In genomic region chr6:143901885-143902708, GRCh38 we compare ENCODE assay signal across 9 cellular contexts. TPM values are rescaled to one million over a fixed set of nuclear protein-coding genes. Genes with fewer than 3 reads are reported as not detected.
DNase-seq lines count a peak whose midpoint lies in the region; ATAC-seq, FAIRE-seq and TF ChIP-seq lines count a peak whose summit lies in the region.
"Had no signal": no experiment of that assay in that cellular context is flagged by ENCODE, and none has a peak within 500 bp of the region (broad histone marks: within the 10 kb centered on the region; RNA-seq: fewer than 3 reads in every experiment).

No MANE protein-coding gene starts in this region.

- no peaks in the 10 kb centered on the region for H3K4me1 ChIP-seq in astrocyte (ENCODE audit: insufficient read depth, low read length)

- H3K27ac Mint-ChIP-seq in astrocyte (ENCODE audit: unreplicated experiment) (no peak overlapping the region), osteocyte (ENCODE audit: unreplicated experiment) (peak overlapping the region; percentile 31)
- H3K27ac Mint-ChIP-seq in activated T-helper 1 cell treated with anti-CD3 and anti-CD28 coated beads, Interleukin-12 subunit alpha, Interleukin-12 subunit beta, Interleukin-2, Interleukin-4 antibody, amounts not matched to agents 30 ng/mL and 10 ng/mL and 1 ng/mL, durations not matched to agents 14 hours and 24 hours and 36 hours: no peak overlapping the region

- H3K36me3 Mint-ChIP-seq in astrocyte (ENCODE audit: low read depth, unreplicated experiment) (no peaks in the 10 kb centered on the region), osteocyte (ENCODE audit: unreplicated experiment) (peaks cover 13% of the 10 kb centered on the region)
- peaks cover 2% of the 10 kb centered on the region for H3K36me3 Mint-ChIP-seq in activated T-helper 1 cell treated with anti-CD3 and anti-CD28 coated beads, Interleukin-12 subunit alpha, Interleukin-12 subunit beta, Interleukin-2, Interleukin-4 antibody, amounts not matched to agents 30 ng/mL and 10 ng/mL and 1 ng/mL, durations not matched to agents 14 hours and 24 hours and 36 hours (ENCODE audit: low read depth)

- intact Hi-C loops in activated T-helper 1 cell treated with anti-CD3 and anti-CD28 coated beads, Interleukin-12 subunit alpha, Interleukin-12 subunit beta, Interleukin-2, Interleukin-4 antibody, amounts not matched to agents 30 ng/mL and 10 ng/mL and 1 ng/mL, durations not matched to agents 14 hours and 24 hours and 36 hours (cut with micrococcal nuclease): loop anchor here (1.0 to 5.0 kb wide), 2 partner anchors 96 to 735 kb away; no protein-coding TSS in a partner anchor

- no peaks in the 10 kb centered on the region for H3K4me1 Mint-ChIP-seq in astrocyte (ENCODE audit: low read depth, unreplicated experiment)
- peaks cover 9% of the 10 kb centered on the region for H3K4me1 Mint-ChIP-seq in osteocyte (ENCODE audit: unreplicated experiment)
- peaks cover 8% of the 10 kb centered on the region for H3K4me1 Mint-ChIP-seq in activated T-helper 1 cell treated with anti-CD3 and anti-CD28 coated beads, Interleukin-12 subunit alpha, Interleukin-12 subunit beta, Interleukin-2, Interleukin-4 antibody, amounts not matched to agents 30 ng/mL and 10 ng/mL and 1 ng/mL, durations not matched to agents 14 hours and 24 hours and 36 hours (ENCODE audit: low read depth)

- no peak for FAIRE-seq in astrocyte (lab: Jason Lieb, UNC)
- FAIRE-seq: bronchial epithelial cell had no signal

- H3K4me3 Mint-ChIP-seq in astrocyte (ENCODE audit: unreplicated experiment) (no peak overlapping the region), osteocyte (ENCODE audit: unreplicated experiment) (no peak overlapping the region)
- H3K4me3 Mint-ChIP-seq in activated T-helper 1 cell treated with anti-CD3 and anti-CD28 coated beads, Interleukin-12 subunit alpha, Interleukin-12 subunit beta, Interleukin-2, Interleukin-4 antibody, amounts not matched to agents 30 ng/mL and 10 ng/mL and 1 ng/mL, durations not matched to agents 14 hours and 24 hours and 36 hours: no peak overlapping the region

- H3K79me2 ChIP-seq in astrocyte (ENCODE audit: insufficient read depth, low read length): no peaks in the 10 kb centered on the region

- TF ChIP-seq CTCF in astrocyte (IDR thresholded peaks at IDR 0.05; ENCODE audit: insufficient read depth, low read depth, low read length) (no peak), osteocyte (IDR thresholded peaks at IDR 0.05) (no peak)

- H3K9me3 Mint-ChIP-seq in astrocyte (ENCODE audit: unreplicated experiment): peaks cover 2% of the 10 kb centered on the region
- peaks cover 5% of the 10 kb centered on the region for H3K9me3 Mint-ChIP-seq in osteocyte (ENCODE audit: unreplicated experiment)
- peaks cover 3% of the 10 kb centered on the region for H3K9me3 Mint-ChIP-seq in activated T-helper 1 cell treated with anti-CD3 and anti-CD28 coated beads, Interleukin-12 subunit alpha, Interleukin-12 subunit beta, Interleukin-2, Interleukin-4 antibody, amounts not matched to agents 30 ng/mL and 10 ng/mL and 1 ng/mL, durations not matched to agents 14 hours and 24 hours and 36 hours

- DNase-seq in astrocyte (ENCODE audit: low read depth) (peak; percentile 4), osteocyte (ENCODE audit: extremely low spot score, unreplicated experiment) (no peak), GF-D8 (lab: John Stamatoyannopoulos, UW) (no peak)
- DNase-seq in activated effector memory CD4-positive, alpha-beta T cell treated with anti-CD3 and anti-CD28 coated beads, Interleukin-2, amount 50 U/mL, for 16 hours: no peak
- no peak for DNase-seq in activated T-helper 1 cell treated with anti-CD3 and anti-CD28 coated beads, Interleukin-12 subunit alpha, Interleukin-12 subunit beta, Interleukin-2, Interleukin-4 antibody, amounts not matched to agents 30 ng/mL and 10 ng/mL and 1 ng/mL, durations not matched to agents 14 hours and 24 hours and 36 hours (ENCODE audit: low spot score)
- no peak for DNase-seq in NK-92 treated with Interleukin-12 subunit alpha and Interleukin-12 subunit beta, amount 100 ng/mL, for 24 hours (lab: John Stamatoyannopoulos, UW)

- H3K4me2 ChIP-seq in astrocyte (ENCODE audit: low read length): no peak overlapping the region

- no peaks in the 10 kb centered on the region for H3K9me3 ChIP-seq in astrocyte (ENCODE audit: insufficient read depth, low read depth, low read length)

- no peak overlapping the region for H3K27ac ChIP-seq in astrocyte (ENCODE audit: low read depth, low read length)

- H3K27me3 Mint-ChIP-seq in astrocyte (ENCODE audit: low read depth, unreplicated experiment): no peaks in the 10 kb centered on the region
- H3K27me3 Mint-ChIP-seq in osteocyte (ENCODE audit: unreplicated experiment): peaks cover 6% of the 10 kb centered on the region
- H3K27me3 Mint-ChIP-seq in activated T-helper 1 cell treated with anti-CD3 and anti-CD28 coated beads, Interleukin-12 subunit alpha, Interleukin-12 subunit beta, Interleukin-2, Interleukin-4 antibody, amounts not matched to agents 30 ng/mL and 10 ng/mL and 1 ng/mL, durations not matched to agents 14 hours and 24 hours and 36 hours (ENCODE audit: insufficient read depth): no peaks in the 10 kb centered on the region

- H3K27me3 ChIP-seq in astrocyte (ENCODE audit: insufficient read depth, low read length): no peaks in the 10 kb centered on the region

- ATAC-seq in GM18867 (IDR thresholded peaks at IDR 0.05; ENCODE audit: unreplicated experiment) (peak; percentile 95), HG02610 (IDR thresholded peaks at IDR 0.05; ENCODE audit: unreplicated experiment) (peak; percentile 98)

- H3K4me3 ChIP-seq in astrocyte (ENCODE audit: insufficient read depth, low read depth, low read length): no peak overlapping the region

- H4K20me1 ChIP-seq in astrocyte (ENCODE audit: insufficient read depth, low read length): no peaks in the 10 kb centered on the region

- H2AFZ ChIP-seq in astrocyte (ENCODE audit: low read depth, low read length): no peak overlapping the region

- H3K9ac ChIP-seq in astrocyte (ENCODE audit: low read length): no peak overlapping the region

- H3K36me3 ChIP-seq in astrocyte (ENCODE audit: insufficient read depth, low read length): no peaks in the 10 kb centered on the region

RNA-seq across cellular contexts. Expression of gene ZC2HC1B, which starts 37.8 kb away (rescaled TPM):
- total RNA-seq in astrocyte (not detected in 2 replicates), osteocyte (not detected in 2 replicates)
- total RNA-seq in activated T-helper 1 cell treated with anti-CD3 and anti-CD28 coated beads, Interleukin-12 subunit alpha, Interleukin-12 subunit beta, Interleukin-2, Interleukin-4 antibody, amounts not matched to agents 30 ng/mL and 10 ng/mL and 1 ng/mL, durations not matched to agents 14 hours and 24 hours and 36 hours: 0.24 TPM in 1 of 2 replicates, not detected in the other
- total RNA-seq: bronchial epithelial cell had no signal

RNA-seq across cellular contexts. Expression of gene LTV1, which starts 59.0 kb away (rescaled TPM):
- 21.6 and 25.4 TPM in 2 replicates for total RNA-seq in astrocyte
- 20.3 and 22.1 TPM in 2 replicates for total RNA-seq in osteocyte
- 63.0 and 67.9 TPM in 2 replicates for total RNA-seq in activated T-helper 1 cell treated with anti-CD3 and anti-CD28 coated beads, Interleukin-12 subunit alpha, Interleukin-12 subunit beta, Interleukin-2, Interleukin-4 antibody, amounts not matched to agents 30 ng/mL and 10 ng/mL and 1 ng/mL, durations not matched to agents 14 hours and 24 hours and 36 hours
